Comparison of ENCODE assay signal across 24 cellular contexts in genomic region chr17:64625541-64625940, GRCh38. TPM values are rescaled to one million over a fixed set of nuclear protein-coding genes. Genes with fewer than 3 reads are reported as not detected.
DNase-seq lines count a peak whose midpoint lies in the region; ATAC-seq and TF ChIP-seq lines count a peak whose summit lies in the region.
"Had no signal": no experiment of that assay in that cellular context is flagged by ENCODE, and none has a peak within 500 bp of the region (broad histone marks: within the 10 kb centered on the region; RNA-seq: fewer than 3 reads in every experiment).

No MANE protein-coding gene starts in this region.

- H3K9me2 ChIP-seq in HCT116 (ENCODE audit: insufficient read depth) (no peaks in the 10 kb centered on the region), PC-9 (ENCODE audit: insufficient read depth) (no peaks in the 10 kb centered on the region)

- H3K36me3 ChIP-seq in HCT116 (ENCODE audit: control insufficient read depth in 1 of 2, insufficient read depth in 2 of 2, low read length in 2 of 2) (no peaks in the 10 kb centered on the region), PC-9 (ENCODE audit: low read depth) (peaks cover 16% of the 10 kb centered on the region; the same call in 1 of the 2 replicates), smooth muscle cell (ENCODE audit: low read depth) (no peaks in the 10 kb centered on the region)
- H3K36me3 ChIP-seq: HAP-1 had no signal

- H3K27ac ChIP-seq in HCT116 (ENCODE audit: low read depth, low read length) = no peak overlapping the region
- H3K27ac ChIP-seq in PC-9 = peak overlapping the region; percentile 29
- peak overlapping the region; percentile 79 for H3K27ac ChIP-seq in epithelial cell of prostate
- peak overlapping the region; percentile 12 for H3K27ac ChIP-seq in smooth muscle cell (ENCODE audit: low read depth)
- H3K27ac ChIP-seq: HL-60 had no signal

- no peak overlapping the region for H3K4me3 ChIP-seq in HCT116 (replicated peaks in 1 of 2; ENCODE audit: low read depth in 1 of 2, low read length in 2 of 2)
- no peak overlapping the region for H3K4me3 ChIP-seq in PC-9
- no peak overlapping the region for H3K4me3 ChIP-seq in smooth muscle cell
- H3K4me3 ChIP-seq: HAP-1 had no signal

- intact Hi-C loops in HCT116 (cut with micrococcal nuclease) (loop anchor here (10.0 kb wide), 1 partner anchor 611 kb away; no protein-coding TSS in a partner anchor), PC-9 (cut with micrococcal nuclease; ENCODE audit: unreplicated experiment) (no loop called here)

- no peak for TF ChIP-seq RAD21 in HCT116 (IDR thresholded peaks at IDR 0.05; ENCODE audit: low read depth)

- no peaks in the 10 kb centered on the region for H3K27me3 ChIP-seq in HCT116 (ENCODE audit: insufficient read depth, low read length)
- no peaks in the 10 kb centered on the region for H3K27me3 ChIP-seq in PC-9 (ENCODE audit: insufficient read depth, low read depth)
- no peaks in the 10 kb centered on the region for H3K27me3 ChIP-seq in smooth muscle cell (ENCODE audit: low read depth)

- H3K9me3 ChIP-seq in HCT116 (ENCODE audit: control insufficient read depth in 1 of 2, insufficient read depth in 1 of 2, low read depth in 1 of 2, low read length in 2 of 2) (no peaks in the 10 kb centered on the region), PC-9 (ENCODE audit: insufficient read depth, low read depth) (no peaks in the 10 kb centered on the region), smooth muscle cell (replicated peaks; ENCODE audit: low read depth) (no peaks in the 10 kb centered on the region)
- H3K9me3 ChIP-seq: Caco-2, HAP-1 had no signal

- ATAC-seq in HCT116 = no peak
- ATAC-seq: CD8-positive, alpha-beta T cell had no signal

- RAD21 ChIA-PET in HCT116 (lab: Charles Lee; ENCODE audit: low non-redundant PET in 1 of 2, low total read pairs in 2 of 2, uncharacterized antibody in 2 of 2, unreplicated experiment in 2 of 2) = interaction anchor here in 1 of 2 experiments (0.7 kb wide), 1 partner anchor 148 kb away, joined by 6 read pairs; no protein-coding TSS in a partner anchor

- BruUV-seq in HCT116 (replicated peaks; lab: Mats Ljungman, UMichigan) (no TSS peak), PC-9 (replicated peaks; lab: Mats Ljungman, UMichigan) (no TSS peak)

- H4K20me1 ChIP-seq in HCT116 (ENCODE audit: insufficient read depth) = peaks cover 53% of the 10 kb centered on the region
- H4K20me1 ChIP-seq in PC-9 (ENCODE audit: insufficient read depth) = peaks cover 63% of the 10 kb centered on the region
- H4K20me1 ChIP-seq in smooth muscle cell (ENCODE audit: low read depth) = peaks cover 98% of the 10 kb centered on the region

- POLR2A ChIA-PET in HCT116 (lab: Charles Lee) (no interaction called here), PC-9 (lab: Charles Lee; ENCODE audit: unreplicated experiment) (no interaction called here)

- H3K4me1 ChIP-seq in HCT116 (ENCODE audit: control insufficient read depth in 1 of 2, insufficient read depth in 2 of 2, low read length in 2 of 2) = peaks cover 33 to 78% of the 10 kb centered on the region in 2 experiments
- peaks cover 47% of the 10 kb centered on the region for H3K4me1 ChIP-seq in PC-9 (replicated peaks; ENCODE audit: insufficient read depth)
- peaks cover 5% of the 10 kb centered on the region for H3K4me1 ChIP-seq in smooth muscle cell (ENCODE audit: low read depth)

- no peak for TF ChIP-seq POLR2A in HCT116 (IDR thresholded peaks at IDR 0.05; ENCODE audit: borderline replicate concordance, extremely low read depth, insufficient read depth, insufficient read length)

- H3K4me2 ChIP-seq in HCT116 (ENCODE audit: low read length) (no peak overlapping the region), PC-9 (no peak overlapping the region), smooth muscle cell (peak overlapping the region; percentile 2)

- DNase-seq in HCT116 (ENCODE audit: low read depth, low spot score) (no peak), PC-9 (no peak), epithelial cell of prostate (ENCODE audit: low read depth, low spot score) (no peak), smooth muscle cell (lab: John Stamatoyannopoulos, UW; ENCODE audit: unreplicated experiment) (no peak), NCI-H526 (lab: John Stamatoyannopoulos, UW) (no peak), DMS153 (lab: John Stamatoyannopoulos, UW) (no peak)
- no peak for DNase-seq in effector CD4-positive, alpha-beta T cell
- DNase-seq: Caco-2; CD8-positive, alpha-beta T cell; DMS79; EL; Karpas-422; NCI-H1092 treated with DMSO at 0.1 percent for 48 hours; NCI-H1436; NCI-H187 treated with DMSO at 0.1 percent for 48 hours; NCI-H2171 treated with DMSO at 0.1 percent for 48 hours; NCI-H524; NCI-H774; NK-92 treated with Interleukin-12 subunit alpha and Interleukin-12 subunit beta, amount 100 ng/mL, for 24 hours; RPMI8226; SHP77; T-helper 1 cell had no signal

- 64% methylated on average over 4 of the region's 4 CpGs for WGBS in smooth muscle cell (ENCODE audit: low lambda C conversion rate)

- no peak for TF ChIP-seq CTCF in HCT116 (IDR thresholded peaks at IDR 0.05 in 2 of 3, conservative IDR thresholded peaks at IDR 0.05 in 1 of 3; ENCODE audit: borderline replicate concordance in 1 of 3, insufficient read depth in 1 of 3, low read depth in 2 of 3, low read length in 2 of 3)
- TF ChIP-seq CTCF in PC-9 (conservative IDR thresholded peaks at IDR 0.05) = no peak
- no peak for TF ChIP-seq CTCF in smooth muscle cell (IDR thresholded peaks at IDR 0.05; ENCODE audit: borderline replicate concordance, insufficient read depth, poor library complexity, severe bottlenecking)

- H2AFZ ChIP-seq in HCT116 (ENCODE audit: low read depth, low read length, poor library complexity, severe bottlenecking) (no peak overlapping the region), PC-9 (no peak overlapping the region), smooth muscle cell (ENCODE audit: low read depth) (no peak overlapping the region)

- H3K79me2 ChIP-seq in HCT116 (ENCODE audit: insufficient read depth, low read length) = peaks cover 96% of the 10 kb centered on the region
- peaks cover 95% of the 10 kb centered on the region for H3K79me2 ChIP-seq in PC-9 (ENCODE audit: low read depth)
- peaks cover 96% of the 10 kb centered on the region for H3K79me2 ChIP-seq in smooth muscle cell (ENCODE audit: low read depth)

- peaks cover 83% of the 10 kb centered on the region for H3F3A ChIP-seq in PC-9 (ENCODE audit: insufficient read depth, low read depth)
- H3F3A ChIP-seq in smooth muscle cell (ENCODE audit: low read depth) = peaks cover 9% of the 10 kb centered on the region

- H3K9ac ChIP-seq in HCT116 (ENCODE audit: low read length) = no peak overlapping the region
- no peak overlapping the region for H3K9ac ChIP-seq in smooth muscle cell (ENCODE audit: low read depth)

- CTCF ChIA-PET in HCT116 (lab: Charles Lee) = no interaction called here
- CTCF ChIA-PET in PC-9 (lab: Charles Lee) = interaction anchor here (0.7 kb wide), 1 partner anchor 206 kb away, joined by 11 read pairs; no protein-coding TSS in a partner anchor

TF ChIP-seq in HCT116, 20 proteins besides CTCF, POLR2A, EP300 and RAD21:
- TF ChIP-seq SIN3A (IDR thresholded peaks at IDR 0.05; ENCODE audit: low read depth) (0 out of 2 replicates have a peak, but pooled peaks have one; percentile 30), ZFX (IDR thresholded peaks at IDR 0.05) (no peak), EZH2phosphoT487 (IDR thresholded peaks at IDR 0.05; ENCODE audit: borderline replicate concordance) (no peak), ZBTB33 (IDR thresholded peaks at IDR 0.05; ENCODE audit: extremely low read depth, insufficient replicate concordance, low read length) (no peak), EGR1 (IDR thresholded peaks at IDR 0.05; ENCODE audit: low read depth) (no peak)
TF ChIP-seq in HCT116: peak in this region for 1.

RNA-seq across cellular contexts. Expression of gene SMURF2, which starts 36.6 kb away (rescaled TPM):
- total RNA-seq in HCT116 (2021; ENCODE audit: unreplicated experiment) = 127 TPM
- polyA plus RNA-seq in HCT116 (2012) = 71.8 and 86.2 TPM in 2 replicates
- 41.4 and 57.6 TPM in 2 replicates for total RNA-seq in PC-9 (2021)
- 91.2 and 102 TPM in 2 replicates for total RNA-seq in smooth muscle cell
- 38.9 and 40.1 TPM in 2 replicates for polyA plus RNA-seq in smooth muscle cell
